ENCODE assay signal across 12 cellular contexts in the genomic region with DNA sequence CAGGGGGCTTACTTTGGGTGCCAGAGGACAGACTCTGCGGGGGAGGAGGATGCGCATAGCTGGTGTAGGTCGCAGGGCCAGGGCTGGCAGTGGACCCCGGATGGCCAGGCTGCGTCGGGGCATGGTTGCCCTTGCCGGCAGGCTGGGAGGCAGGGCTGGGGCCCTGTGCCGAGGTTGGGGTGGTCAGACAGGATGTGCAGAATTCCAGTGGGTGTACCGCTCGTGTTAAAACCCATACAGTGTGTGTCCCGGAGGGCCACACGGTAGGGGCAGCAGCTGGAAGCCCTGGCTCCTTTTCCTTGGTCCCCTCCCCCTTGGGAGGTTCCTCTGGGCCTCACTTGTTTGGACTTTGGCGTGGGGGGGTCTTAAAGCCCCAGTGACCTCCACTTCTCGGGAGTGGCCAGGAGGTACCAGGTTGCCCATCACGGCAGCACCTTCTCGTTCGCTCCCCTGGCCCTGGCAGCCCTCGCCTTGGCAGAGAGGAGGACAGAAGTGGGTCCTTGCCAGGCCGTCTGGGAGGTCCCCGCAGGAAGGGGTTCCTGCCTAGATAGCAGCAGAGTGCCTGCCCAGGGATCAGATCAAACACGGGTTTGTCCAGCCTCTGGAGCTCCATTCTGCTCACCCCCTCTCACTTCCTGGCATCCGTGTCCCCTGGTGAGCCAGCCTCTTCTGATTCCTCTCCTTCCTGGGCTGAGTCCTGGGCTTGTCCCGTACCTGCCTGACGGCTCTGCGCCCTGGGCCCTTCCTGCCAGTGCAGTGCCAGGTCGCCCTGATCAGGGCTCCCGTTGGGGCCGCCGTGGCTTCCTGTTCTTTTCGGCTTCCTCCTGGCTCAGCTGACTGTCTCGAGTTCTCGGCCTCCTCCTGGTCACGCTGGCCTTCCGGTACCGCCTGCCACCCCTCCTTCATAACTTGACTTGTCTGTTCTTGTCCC. TPM values are rescaled to one million over a fixed set of nuclear protein-coding genes. Genes with fewer than 3 reads are reported as not detected.
DNase-seq lines count a peak whose midpoint lies in the region; ATAC-seq and TF ChIP-seq lines count a peak whose summit lies in the region.
"Had no signal": no experiment of that assay in that cellular context is flagged by ENCODE, and none has a peak within 500 bp of the region (broad histone marks: within the 10 kb centered on the region; RNA-seq: fewer than 3 reads in every experiment).

No MANE protein-coding gene starts in this region.

- no peaks in the 10 kb centered on the region for H3K4me1 ChIP-seq in urinary bladder (ENCODE audit: insufficient read depth)

- intact Hi-C loops in natural killer cell (cut with micrococcal nuclease), result no loop called here

- ATAC-seq in esophagus mucosa, result peak; percentile 77
- peak in 2 of 3 donors; percentile 50 to 66 for ATAC-seq in natural killer cell
- no peak for ATAC-seq in activated T-helper 17 cell treated with anti-CD3 and anti-CD28 coated beads, Interleukin-2, amount 50 U/mL, for 72 hours (replicated peaks)
- ATAC-seq in HG02610 (IDR thresholded peaks at IDR 0.05; ENCODE audit: unreplicated experiment), result no peak

- peaks cover 6% of the 10 kb centered on the region for H3K36me3 Mint-ChIP-seq in activated naive CD4-positive, alpha-beta T cell treated with anti-CD3 and anti-CD28 coated beads, Interleukin-2, amount 50 U/mL, for 24 hours
- peaks cover 8% of the 10 kb centered on the region for H3K36me3 Mint-ChIP-seq in natural killer cell
- H3K36me3 Mint-ChIP-seq in activated T-helper 17 cell treated with anti-CD3 and anti-CD28 coated beads, Interleukin-2, amount 50 U/mL, for 72 hours (ENCODE audit: low read depth), result no peaks in the 10 kb centered on the region

- H3K4me3 Mint-ChIP-seq in activated naive CD4-positive, alpha-beta T cell treated with anti-CD3 and anti-CD28 coated beads, Interleukin-2, amount 50 U/mL, for 24 hours, result no peak overlapping the region
- peak overlapping the region; percentile 70 for H3K4me3 Mint-ChIP-seq in natural killer cell
- H3K4me3 Mint-ChIP-seq in activated T-helper 17 cell treated with anti-CD3 and anti-CD28 coated beads, Interleukin-2, amount 50 U/mL, for 72 hours, result no peak overlapping the region
- H3K4me3 Mint-ChIP-seq: stimulated activated naive CD8-positive, alpha-beta T cell treated with anti-CD3 and anti-CD28 coated beads, Interleukin-15, Interleukin-2, amounts not matched to agents 100 ng/mL and 50 ng/mL, for 24 hours had no signal

- no peak overlapping the region for H3K4me3 ChIP-seq in urinary bladder (ENCODE audit: low read depth, low read length)
- H3K4me3 ChIP-seq: SK-N-MC had no signal

- peaks cover 20% of the 10 kb centered on the region for H3K4me1 Mint-ChIP-seq in activated naive CD4-positive, alpha-beta T cell treated with anti-CD3 and anti-CD28 coated beads, Interleukin-2, amount 50 U/mL, for 24 hours
- H3K4me1 Mint-ChIP-seq in natural killer cell, result peaks cover 19 to 34% of the 10 kb centered on the region in 2 donors
- no peaks in the 10 kb centered on the region for H3K4me1 Mint-ChIP-seq in activated T-helper 17 cell treated with anti-CD3 and anti-CD28 coated beads, Interleukin-2, amount 50 U/mL, for 72 hours

- no peak for DNase-seq in activated naive CD4-positive, alpha-beta T cell treated with anti-CD3 and anti-CD28 coated beads, Interleukin-2, amount 50 U/mL, for 16 hours
- DNase-seq in natural killer cell, result no peak
- DNase-seq in NCI-H187 (lab: John Stamatoyannopoulos, UW), result no peak
- DNase-seq: MM.1S had no signal

- no peaks in the 10 kb centered on the region for H3K27me3 Mint-ChIP-seq in activated naive CD4-positive, alpha-beta T cell treated with anti-CD3 and anti-CD28 coated beads, Interleukin-2, amount 50 U/mL, for 24 hours
- H3K27me3 Mint-ChIP-seq in natural killer cell (ENCODE audit: low read depth in 2 of 2), result peaks cover 6 to 13% of the 10 kb centered on the region in 2 donors
- peaks cover 9% of the 10 kb centered on the region for H3K27me3 Mint-ChIP-seq in activated T-helper 17 cell treated with anti-CD3 and anti-CD28 coated beads, Interleukin-2, amount 50 U/mL, for 72 hours
- H3K27me3 Mint-ChIP-seq: stimulated activated naive CD8-positive, alpha-beta T cell treated with anti-CD3 and anti-CD28 coated beads, Interleukin-15, Interleukin-2, amounts not matched to agents 100 ng/mL and 50 ng/mL, for 24 hours had no signal

- WGBS in urinary bladder, result 52% methylated on average over 35 of the region's 35 CpGs

- peak overlapping the region; percentile 35 for H3K27ac Mint-ChIP-seq in activated naive CD4-positive, alpha-beta T cell treated with anti-CD3 and anti-CD28 coated beads, Interleukin-2, amount 50 U/mL, for 24 hours
- H3K27ac Mint-ChIP-seq in natural killer cell, result peak overlapping the region; percentile 10 to 86
- H3K27ac Mint-ChIP-seq in activated T-helper 17 cell treated with anti-CD3 and anti-CD28 coated beads, Interleukin-2, amount 50 U/mL, for 72 hours, result no peak overlapping the region
- H3K27ac Mint-ChIP-seq: stimulated activated naive CD8-positive, alpha-beta T cell treated with anti-CD3 and anti-CD28 coated beads, Interleukin-15, Interleukin-2, amounts not matched to agents 100 ng/mL and 50 ng/mL, for 24 hours had no signal

- peak overlapping the region; percentile 95 for H3K27ac ChIP-seq in urinary bladder (ENCODE audit: low read depth)
- H3K27ac ChIP-seq: C4-2B, SK-N-MC had no signal

- no peaks in the 10 kb centered on the region for H3K36me3 ChIP-seq in urinary bladder (ENCODE audit: insufficient read depth)

- TF ChIP-seq CTCF in natural killer cell (IDR thresholded peaks at IDR 0.05), result no peak

- no peaks in the 10 kb centered on the region for H3K9me3 Mint-ChIP-seq in activated naive CD4-positive, alpha-beta T cell treated with anti-CD3 and anti-CD28 coated beads, Interleukin-2, amount 50 U/mL, for 24 hours
- no peaks in the 10 kb centered on the region for H3K9me3 Mint-ChIP-seq in natural killer cell
- peaks cover 9% of the 10 kb centered on the region for H3K9me3 Mint-ChIP-seq in activated T-helper 17 cell treated with anti-CD3 and anti-CD28 coated beads, Interleukin-2, amount 50 U/mL, for 72 hours

RNA-seq across cellular contexts. Expression of a gene that starts 56.7 kb away (rescaled TPM):
- total RNA-seq in esophagus mucosa, result not detected
- total RNA-seq in natural killer cell, result under 1 TPM in 2 of 3 donors, not detected in 1; 0.43 to 0.54 TPM
- 0.48 TPM for total RNA-seq in urinary bladder
- 0.46 TPM for polyA plus RNA-seq in urinary bladder
- total RNA-seq in activated T-helper 17 cell treated with anti-CD3 and anti-CD28 coated beads, Interleukin-2, amount 50 U/mL, for 72 hours, result not detected

Comparison
In these comparisons a context has a peak if more than half of its experiments do, and no peak if none do; other contexts are left out.
1. ATAC-seq: peak in esophagus mucosa (single experiment) and natural killer cell (2 of 3); none in activated T-helper 17 cell treated with anti-CD3 and anti-CD28 coated beads, Interleukin-2, amount 50 U/mL, for 72 hours (single experiment) and HG02610 (single experiment).